ENCODE assay signal across 13 cellular contexts in the genomic region with DNA sequence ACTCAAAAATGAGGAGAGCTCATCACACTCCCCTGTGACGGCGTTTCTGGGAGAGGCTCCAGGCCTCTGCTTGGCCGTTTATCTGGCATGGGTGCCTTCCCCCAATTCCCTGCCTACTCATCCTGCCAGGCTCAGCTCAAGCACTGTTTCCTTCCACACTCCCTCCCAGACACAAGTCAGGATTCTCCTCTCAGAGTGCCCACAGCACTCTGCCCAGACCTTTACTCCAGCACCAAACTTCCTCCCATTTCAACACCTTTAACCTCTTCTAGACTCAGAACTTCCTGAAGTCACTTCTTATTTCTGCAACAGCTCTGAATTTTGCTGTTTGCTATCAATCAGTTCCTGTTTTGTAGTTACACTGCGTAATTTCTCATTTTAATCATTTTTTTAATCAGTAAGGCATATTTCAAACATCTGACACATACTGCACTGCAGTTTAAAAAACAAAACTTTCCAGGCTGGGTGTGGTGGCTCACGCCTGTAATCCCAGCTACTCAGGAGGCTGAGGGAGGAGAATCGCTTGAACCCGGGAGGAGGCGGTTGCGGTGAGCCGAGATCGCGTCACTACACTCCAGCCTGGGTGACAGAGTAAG. TPM values are rescaled to one million over a fixed set of nuclear protein-coding genes. Genes with fewer than 3 reads are reported as not detected.
A peak's percentile ranks its signal among the peaks of the same experiment; 100 is the strongest.
DNase-seq lines count a peak whose midpoint lies in the region; ATAC-seq and TF ChIP-seq lines count a peak whose summit lies in the region.
"Had no signal": no experiment of that assay in that cellular context is flagged by ENCODE, and none has a peak within 500 bp of the region (broad histone marks: within the 10 kb centered on the region; RNA-seq: fewer than 3 reads in every experiment).

No MANE protein-coding gene starts in this region.

- H3K79me2 ChIP-seq in hepatocyte: peaks cover 10% of the 10 kb centered on the region

- no peaks in the 10 kb centered on the region for H4K20me1 ChIP-seq in hepatocyte (ENCODE audit: insufficient read depth, poor library complexity, severe bottlenecking)

- H3K4me3 Mint-ChIP-seq in stimulated activated naive CD8-positive, alpha-beta T cell treated with anti-CD3 and anti-CD28 coated beads, Interleukin-15, Interleukin-2, amounts not matched to agents 100 ng/mL and 50 ng/mL, for 24 hours: peak overlapping the region; percentile 66
- peak overlapping the region; percentile 73 for H3K4me3 Mint-ChIP-seq in activated naive CD4-positive, alpha-beta T cell treated with anti-CD3 and anti-CD28 coated beads, Interleukin-2, amount 10 ng/mL, durations not matched to agents 7 days and 5 days

- peaks cover 44% of the 10 kb centered on the region for H3K36me3 Mint-ChIP-seq in stimulated activated naive CD8-positive, alpha-beta T cell treated with anti-CD3 and anti-CD28 coated beads, Interleukin-15, Interleukin-2, amounts not matched to agents 100 ng/mL and 50 ng/mL, for 24 hours (ENCODE audit: low read depth)
- peaks cover 57% of the 10 kb centered on the region for H3K36me3 Mint-ChIP-seq in activated naive CD4-positive, alpha-beta T cell treated with anti-CD3 and anti-CD28 coated beads, Interleukin-2, amount 10 ng/mL, durations not matched to agents 7 days and 5 days

- H3K27ac ChIP-seq in hepatocyte: no peak overlapping the region
- H3K27ac ChIP-seq: KMS-11, WERI-Rb-1 had no signal

- H3K27ac Mint-ChIP-seq in stimulated activated naive CD8-positive, alpha-beta T cell treated with anti-CD3 and anti-CD28 coated beads, Interleukin-15, Interleukin-2, amounts not matched to agents 100 ng/mL and 50 ng/mL, for 24 hours: peak overlapping the region; percentile 87
- H3K27ac Mint-ChIP-seq in activated naive CD4-positive, alpha-beta T cell treated with anti-CD3 and anti-CD28 coated beads, Interleukin-2, amount 10 ng/mL, durations not matched to agents 7 days and 5 days: peak overlapping the region; percentile 99

- H3K4me1 ChIP-seq in hepatocyte (ENCODE audit: insufficient read depth): no peaks in the 10 kb centered on the region
- H3K4me1 ChIP-seq: prostate gland had no signal

- in situ Hi-C loops in GM13976 (cut with MboI; ENCODE audit: low sequenced_read_pairs, unreplicated experiment): loop anchor here (10.0 kb wide), 1 partner anchor 202 kb away; no protein-coding TSS in a partner anchor

- H2AFZ ChIP-seq in hepatocyte: no peak overlapping the region

- H3K4me1 Mint-ChIP-seq in stimulated activated naive CD8-positive, alpha-beta T cell treated with anti-CD3 and anti-CD28 coated beads, Interleukin-15, Interleukin-2, amounts not matched to agents 100 ng/mL and 50 ng/mL, for 24 hours (ENCODE audit: low read depth): peaks cover 84% of the 10 kb centered on the region
- H3K4me1 Mint-ChIP-seq in activated naive CD4-positive, alpha-beta T cell treated with anti-CD3 and anti-CD28 coated beads, Interleukin-2, amount 10 ng/mL, durations not matched to agents 7 days and 5 days: peaks cover 91% of the 10 kb centered on the region

- H3K9me2 ChIP-seq in hepatocyte (replicated peaks; ENCODE audit: insufficient read depth): no peaks in the 10 kb centered on the region

- no peak for TF ChIP-seq CTCF in hepatocyte (IDR thresholded peaks at IDR 0.05; ENCODE audit: poor library complexity)
- TF ChIP-seq CTCF in GM13976 (IDR thresholded peaks at IDR 0.05; ENCODE audit: borderline replicate concordance, control extremely low read depth, extremely low read depth, insufficient read depth, missing control alignments): no peak

- H3K36me3 ChIP-seq in hepatocyte (replicated peaks; ENCODE audit: insufficient read depth, low read depth): no peaks in the 10 kb centered on the region
- H3K36me3 ChIP-seq: prostate gland had no signal

- H3K27me3 Mint-ChIP-seq in stimulated activated naive CD8-positive, alpha-beta T cell treated with anti-CD3 and anti-CD28 coated beads, Interleukin-15, Interleukin-2, amounts not matched to agents 100 ng/mL and 50 ng/mL, for 24 hours: no peaks in the 10 kb centered on the region
- H3K27me3 Mint-ChIP-seq in activated naive CD4-positive, alpha-beta T cell treated with anti-CD3 and anti-CD28 coated beads, Interleukin-2, amount 10 ng/mL, durations not matched to agents 7 days and 5 days: no peaks in the 10 kb centered on the region

- 94% methylated on average over 12 of the region's 12 CpGs for WGBS in hepatocyte (ENCODE audit: low lambda C conversion rate, missing lambda C conversion rate)

- H3K4me3 ChIP-seq in hepatocyte: no peak overlapping the region
- H3K4me3 ChIP-seq: prostate gland had no signal

- H3K27me3 ChIP-seq in hepatocyte: no peaks in the 10 kb centered on the region

- CTCF ChIA-PET in activated naive CD4-positive, alpha-beta T cell treated with anti-CD3 and anti-CD28 coated beads, Interleukin-2, amount 10 ng/mL, durations not matched to agents 7 days and 5 days (lab: Charles Lee): interaction anchor here (1.1 to 6.2 kb wide), 4 partner anchors 11 to 24 kb away, joined by 4 to 51 read pairs (median 16); a partner anchor contains a TSS

- H3K9me3 Mint-ChIP-seq in stimulated activated naive CD8-positive, alpha-beta T cell treated with anti-CD3 and anti-CD28 coated beads, Interleukin-15, Interleukin-2, amounts not matched to agents 100 ng/mL and 50 ng/mL, for 24 hours: no peaks in the 10 kb centered on the region
- H3K9me3 Mint-ChIP-seq in activated naive CD4-positive, alpha-beta T cell treated with anti-CD3 and anti-CD28 coated beads, Interleukin-2, amount 10 ng/mL, durations not matched to agents 7 days and 5 days: no peaks in the 10 kb centered on the region

- no peaks in the 10 kb centered on the region for H3K9me3 ChIP-seq in hepatocyte (ENCODE audit: low read depth)
- H3K9me3 ChIP-seq: prostate gland had no signal

- no peak for DNase-seq in stimulated activated naive CD8-positive, alpha-beta T cell treated with anti-CD3 and anti-CD28 coated beads, Interleukin-15, Interleukin-2, amounts not matched to agents 100 U/mL and 50 U/mL, for 24 hours
- DNase-seq in activated naive CD4-positive, alpha-beta T cell treated with anti-CD3 and anti-CD28 coated beads, Interleukin-2, amount 10 ng/mL, durations not matched to agents 7 days and 5 days: peak; percentile 64
- DNase-seq in medulla oblongata (ENCODE audit: extremely low spot score) (peak; percentile 78), NCI-H1436 treated with DMSO at 0.1 percent for 48 hours (lab: John Stamatoyannopoulos, UW) (no peak), hepatocyte (ENCODE audit: low spot score) (no peak), GM13976 (ENCODE audit: low spot score) (no peak)
- DNase-seq: WERI-Rb-1 had no signal

- H3K4me2 ChIP-seq in hepatocyte: no peak overlapping the region
- H3K4me2 ChIP-seq: KMS-11 had no signal

- no peak for ATAC-seq in stimulated activated naive CD8-positive, alpha-beta T cell treated with anti-CD3 and anti-CD28 coated beads, Interleukin-15, Interleukin-2, amounts not matched to agents 100 U/mL and 50 U/mL, for 24 hours
- no peak for ATAC-seq in HG02852 (IDR thresholded peaks at IDR 0.05; ENCODE audit: unreplicated experiment)

RNA-seq across cellular contexts. Expression of a gene that starts 16.0 kb away (rescaled TPM):
- 17.9 and 22.6 TPM in 2 replicates for total RNA-seq in hepatocyte
- polyA plus RNA-seq in hepatocyte: 10.3 and 10.8 TPM in 2 replicates

RNA-seq across cellular contexts. Expression of a gene that starts 31.6 kb away (rescaled TPM):
- total RNA-seq in hepatocyte: not detected in 2 replicates
- polyA plus RNA-seq in hepatocyte: not detected in 2 replicates
- polyA plus RNA-seq: BJ, esophagus had no signal

RNA-seq across cellular contexts. Expression of a gene that starts 53.3 kb away (rescaled TPM):
- 0.67 and 0.88 TPM in 2 replicates for total RNA-seq in hepatocyte
- polyA plus RNA-seq in hepatocyte: 0.99 and 3.7 TPM in 2 replicates

Comparison
In these comparisons a context has a peak if more than half of its experiments do, and no peak if none do; other contexts are left out.
1. DNase-seq: peak in activated naive CD4-positive, alpha-beta T cell treated with anti-CD3 and anti-CD28 coated beads, Interleukin-2, amount 10 ng/mL, durations not matched to agents 7 days and 5 days (single experiment) and medulla oblongata (single experiment); none in stimulated activated naive CD8-positive, alpha-beta T cell treated with anti-CD3 and anti-CD28 coated beads, Interleukin-15, Interleukin-2, amounts not matched to agents 100 U/mL and 50 U/mL, for 24 hours (single experiment), NCI-H1436 treated with DMSO at 0.1 percent for 48 hours (single experiment), hepatocyte (single experiment) and GM13976 (single experiment).